Comparison of ENCODE assay signal across 1 cellular context in the genomic region with DNA sequence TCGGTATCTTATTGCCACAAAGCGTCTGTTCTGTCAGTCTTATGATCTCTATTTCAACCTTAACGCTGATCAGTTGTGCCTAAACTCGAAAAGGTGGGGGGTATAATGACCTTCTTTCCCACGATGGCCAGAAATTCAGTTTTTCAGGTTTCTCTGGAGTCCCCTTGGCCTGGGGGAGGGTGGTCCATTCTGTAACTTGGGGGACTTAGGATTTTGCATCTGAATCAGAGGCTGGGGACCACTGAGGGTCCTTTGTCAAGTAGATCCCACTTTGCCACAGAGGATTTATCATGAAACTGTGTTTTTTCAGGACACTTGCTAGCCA.
TF ChIP-seq lines count a peak whose summit lies in the region.

No MANE protein-coding gene starts in this region.

TF ChIP-seq in GM23338, 12 proteins besides CTCF, POLR2A, EP300 and RAD21 (continued from another document):
- TF ChIP-seq, protein P1, sequence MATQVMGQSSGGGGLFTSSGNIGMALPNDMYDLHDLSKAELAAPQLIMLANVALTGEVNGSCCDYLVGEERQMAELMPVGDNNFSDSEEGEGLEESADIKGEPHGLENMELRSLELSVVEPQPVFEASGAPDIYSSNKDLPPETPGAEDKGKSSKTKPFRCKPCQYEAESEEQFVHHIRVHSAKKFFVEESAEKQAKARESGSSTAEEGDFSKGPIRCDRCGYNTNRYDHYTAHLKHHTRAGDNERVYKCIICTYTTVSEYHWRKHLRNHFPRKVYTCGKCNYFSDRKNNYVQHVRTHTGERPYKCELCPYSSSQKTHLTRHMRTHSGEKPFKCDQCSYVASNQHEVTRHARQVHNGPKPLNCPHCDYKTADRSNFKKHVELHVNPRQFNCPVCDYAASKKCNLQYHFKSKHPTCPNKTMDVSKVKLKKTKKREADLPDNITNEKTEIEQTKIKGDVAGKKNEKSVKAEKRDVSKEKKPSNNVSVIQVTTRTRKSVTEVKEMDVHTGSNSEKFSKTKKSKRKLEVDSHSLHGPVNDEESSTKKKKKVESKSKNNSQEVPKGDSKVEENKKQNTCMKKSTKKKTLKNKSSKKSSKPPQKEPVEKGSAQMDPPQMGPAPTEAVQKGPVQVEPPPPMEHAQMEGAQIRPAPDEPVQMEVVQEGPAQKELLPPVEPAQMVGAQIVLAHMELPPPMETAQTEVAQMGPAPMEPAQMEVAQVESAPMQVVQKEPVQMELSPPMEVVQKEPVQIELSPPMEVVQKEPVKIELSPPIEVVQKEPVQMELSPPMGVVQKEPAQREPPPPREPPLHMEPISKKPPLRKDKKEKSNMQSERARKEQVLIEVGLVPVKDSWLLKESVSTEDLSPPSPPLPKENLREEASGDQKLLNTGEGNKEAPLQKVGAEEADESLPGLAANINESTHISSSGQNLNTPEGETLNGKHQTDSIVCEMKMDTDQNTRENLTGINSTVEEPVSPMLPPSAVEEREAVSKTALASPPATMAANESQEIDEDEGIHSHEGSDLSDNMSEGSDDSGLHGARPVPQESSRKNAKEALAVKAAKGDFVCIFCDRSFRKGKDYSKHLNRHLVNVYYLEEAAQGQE (IDR thresholded peaks at IDR 0.05; ENCODE audit: unreplicated experiment) = no peak
- TF ChIP-seq ZNF331 (CRISPR knock-in tag; IDR thresholded peaks at IDR 0.05; ENCODE audit: low read depth) (no peak), ZNF114 (CRISPR knock-in tag; IDR thresholded peaks at IDR 0.05) (no peak), POLR2AphosphoS5 (IDR thresholded peaks at IDR 0.05; ENCODE audit: low read depth) (no peak), JUNB (IDR thresholded peaks at IDR 0.05; ENCODE audit: unreplicated experiment) (no peak), STAT1 (IDR thresholded peaks at IDR 0.05; ENCODE audit: unreplicated experiment) (no peak), EZH2 (IDR thresholded peaks at IDR 0.05; ENCODE audit: low read depth, unreplicated experiment) (no peak)
- TF ChIP-seq, protein P2, sequence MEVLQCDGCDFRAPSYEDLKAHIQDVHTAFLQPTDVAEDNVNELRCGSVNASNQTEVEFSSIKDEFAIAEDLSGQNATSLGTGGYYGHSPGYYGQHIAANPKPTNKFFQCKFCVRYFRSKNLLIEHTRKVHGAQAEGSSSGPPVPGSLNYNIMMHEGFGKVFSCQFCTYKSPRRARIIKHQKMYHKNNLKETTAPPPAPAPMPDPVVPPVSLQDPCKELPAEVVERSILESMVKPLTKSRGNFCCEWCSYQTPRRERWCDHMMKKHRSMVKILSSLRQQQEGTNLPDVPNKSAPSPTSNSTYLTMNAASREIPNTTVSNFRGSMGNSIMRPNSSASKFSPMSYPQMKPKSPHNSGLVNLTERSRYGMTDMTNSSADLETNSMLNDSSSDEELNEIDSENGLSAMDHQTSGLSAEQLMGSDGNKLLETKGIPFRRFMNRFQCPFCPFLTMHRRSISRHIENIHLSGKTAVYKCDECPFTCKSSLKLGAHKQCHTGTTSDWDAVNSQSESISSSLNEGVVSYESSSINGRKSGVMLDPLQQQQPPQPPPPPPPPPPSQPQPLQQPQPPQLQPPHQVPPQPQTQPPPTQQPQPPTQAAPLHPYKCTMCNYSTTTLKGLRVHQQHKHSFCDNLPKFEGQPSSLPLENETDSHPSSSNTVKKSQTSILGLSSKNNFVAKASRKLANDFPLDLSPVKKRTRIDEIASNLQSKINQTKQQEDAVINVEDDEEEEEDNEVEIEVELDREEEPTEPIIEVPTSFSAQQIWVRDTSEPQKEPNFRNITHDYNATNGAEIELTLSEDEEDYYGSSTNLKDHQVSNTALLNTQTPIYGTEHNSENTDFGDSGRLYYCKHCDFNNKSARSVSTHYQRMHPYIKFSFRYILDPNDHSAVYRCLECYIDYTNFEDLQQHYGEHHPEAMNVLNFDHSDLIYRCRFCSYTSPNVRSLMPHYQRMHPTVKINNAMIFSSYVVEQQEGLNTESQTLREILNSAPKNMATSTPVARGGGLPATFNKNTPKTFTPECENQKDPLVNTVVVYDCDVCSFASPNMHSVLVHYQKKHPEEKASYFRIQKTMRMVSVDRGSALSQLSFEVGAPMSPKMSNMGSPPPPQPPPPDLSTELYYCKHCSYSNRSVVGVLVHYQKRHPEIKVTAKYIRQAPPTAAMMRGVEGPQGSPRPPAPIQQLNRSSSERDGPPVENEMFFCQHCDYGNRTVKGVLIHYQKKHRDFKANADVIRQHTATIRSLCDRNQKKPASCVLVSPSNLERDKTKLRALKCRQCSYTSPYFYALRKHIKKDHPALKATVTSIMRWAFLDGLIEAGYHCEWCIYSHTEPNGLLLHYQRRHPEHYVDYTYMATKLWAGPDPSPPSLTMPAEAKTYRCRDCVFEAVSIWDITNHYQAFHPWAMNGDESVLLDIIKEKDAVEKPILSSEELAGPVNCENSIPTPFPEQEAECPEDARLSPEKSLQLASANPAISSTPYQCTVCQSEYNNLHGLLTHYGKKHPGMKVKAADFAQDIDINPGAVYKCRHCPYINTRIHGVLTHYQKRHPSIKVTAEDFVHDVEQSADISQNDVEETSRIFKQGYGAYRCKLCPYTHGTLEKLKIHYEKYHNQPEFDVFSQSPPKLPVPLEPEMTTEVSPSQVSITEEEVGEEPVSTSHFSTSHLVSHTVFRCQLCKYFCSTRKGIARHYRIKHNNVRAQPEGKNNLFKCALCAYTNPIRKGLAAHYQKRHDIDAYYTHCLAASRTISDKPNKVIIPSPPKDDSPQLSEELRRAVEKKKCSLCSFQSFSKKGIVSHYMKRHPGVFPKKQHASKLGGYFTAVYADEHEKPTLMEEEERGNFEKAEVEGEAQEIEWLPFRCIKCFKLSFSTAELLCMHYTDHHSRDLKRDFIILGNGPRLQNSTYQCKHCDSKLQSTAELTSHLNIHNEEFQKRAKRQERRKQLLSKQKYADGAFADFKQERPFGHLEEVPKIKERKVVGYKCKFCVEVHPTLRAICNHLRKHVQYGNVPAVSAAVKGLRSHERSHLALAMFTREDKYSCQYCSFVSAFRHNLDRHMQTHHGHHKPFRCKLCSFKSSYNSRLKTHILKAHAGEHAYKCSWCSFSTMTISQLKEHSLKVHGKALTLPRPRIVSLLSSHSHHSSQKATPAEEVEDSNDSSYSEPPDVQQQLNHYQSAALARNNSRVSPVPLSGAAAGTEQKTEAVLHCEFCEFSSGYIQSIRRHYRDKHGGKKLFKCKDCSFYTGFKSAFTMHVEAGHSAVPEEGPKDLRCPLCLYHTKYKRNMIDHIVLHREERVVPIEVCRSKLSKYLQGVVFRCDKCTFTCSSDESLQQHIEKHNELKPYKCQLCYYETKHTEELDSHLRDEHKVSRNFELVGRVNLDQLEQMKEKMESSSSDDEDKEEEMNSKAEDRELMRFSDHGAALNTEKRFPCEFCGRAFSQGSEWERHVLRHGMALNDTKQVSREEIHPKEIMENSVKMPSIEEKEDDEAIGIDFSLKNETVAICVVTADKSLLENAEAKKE (CRISPR knock-in tag; IDR thresholded peaks at IDR 0.05) = no peak
TF ChIP-seq in GM23338: peak in this region for 0.
